In genomic region chr12:54376596-54377468, GRCh38 we compare ENCODE assay signal across 1 cellular context.
TF ChIP-seq lines count a peak whose summit lies in the region.

No MANE protein-coding gene starts in this region.

TF ChIP-seq in K562, 482 proteins besides CTCF, POLR2A, EP300 and RAD21:
- TF ChIP-seq MAX (CRISPR knock-in tag; IDR thresholded peaks at IDR 0.05) (peak; percentile 17; the same call in 1 of the 2 replicates), ZFP30 (CRISPR knock-in tag; IDR thresholded peaks at IDR 0.05; ENCODE audit: borderline replicate concordance) (no peak), JUN (IDR thresholded peaks at IDR 0.05; ENCODE audit: borderline replicate concordance, low read depth, low read length) (no peak), JUN (CRISPR knock-in tag; IDR thresholded peaks at IDR 0.05; ENCODE audit: borderline replicate concordance) (0 out of 2 replicates have a peak, but pooled peaks have one; percentile 31)
